Comparison of ENCODE assay signal across 27 cellular contexts in the genomic region with DNA sequence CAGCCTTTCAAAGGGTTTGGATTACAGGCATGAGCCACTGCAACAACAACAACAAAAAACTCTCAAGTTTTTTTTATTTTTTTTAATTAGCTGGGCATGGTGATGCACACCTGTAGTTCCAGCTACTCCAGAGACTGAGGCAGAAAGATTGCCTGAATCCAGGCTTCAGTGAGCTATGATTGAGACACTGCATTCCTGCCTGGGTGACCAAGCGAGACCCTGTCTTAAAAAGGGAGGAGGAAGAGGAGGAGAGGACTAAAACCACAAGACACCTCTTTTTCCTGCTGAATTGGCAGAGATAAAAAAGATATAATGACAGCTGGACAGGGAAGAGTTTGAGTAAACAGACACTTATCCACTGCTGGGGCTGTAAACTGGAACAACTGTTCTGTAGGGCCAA. TPM values are rescaled to one million over a fixed set of nuclear protein-coding genes. Genes with fewer than 3 reads are reported as not detected.
DNase-seq lines count a peak whose midpoint lies in the region; TF ChIP-seq lines count a peak whose summit lies in the region.
"Had no signal": no experiment of that assay in that cellular context is flagged by ENCODE, and none has a peak within 500 bp of the region (broad histone marks: within the 10 kb centered on the region; RNA-seq: fewer than 3 reads in every experiment).

No MANE protein-coding gene starts in this region.

- no peak overlapping the region for H2BK120ac ChIP-seq in mesendoderm (ENCODE audit: low read depth, low read length)

- H3K9me3 Mint-ChIP-seq in osteocyte (ENCODE audit: unreplicated experiment): no peaks in the 10 kb centered on the region
- H3K9me3 Mint-ChIP-seq: CD4-positive, CD25-positive, alpha-beta regulatory T cell had no signal

- no peak overlapping the region for H3K56ac ChIP-seq in mesendoderm (ENCODE audit: low read length)

- no peak overlapping the region for H2BK15ac ChIP-seq in mesendoderm (replicated peaks; ENCODE audit: low read depth)

- no peak overlapping the region for H3K23ac ChIP-seq in mesendoderm (ENCODE audit: low read length)

- H3K18ac ChIP-seq in mesendoderm (ENCODE audit: low read length): no peak overlapping the region

- no peak overlapping the region for H3K9ac ChIP-seq in mesendoderm (ENCODE audit: low read length)

- no peaks in the 10 kb centered on the region for H3K4me1 Mint-ChIP-seq in osteocyte (ENCODE audit: unreplicated experiment)
- H3K4me1 Mint-ChIP-seq: CD4-positive, CD25-positive, alpha-beta regulatory T cell; IgD-negative memory B cell had no signal

- H3K4ac ChIP-seq in mesendoderm (ENCODE audit: low read depth, low read length): no peak overlapping the region

- H3K27ac Mint-ChIP-seq in osteocyte (ENCODE audit: unreplicated experiment): no peak overlapping the region
- H3K27ac Mint-ChIP-seq: CD4-positive, CD25-positive, alpha-beta regulatory T cell; IgD-negative memory B cell had no signal

- DNase-seq in NCI-H524 (lab: John Stamatoyannopoulos, UW) (peak; percentile 44 to 75), NCI-H524 treated with DMSO at 0.1 percent for 48 hours (lab: John Stamatoyannopoulos, UW) (no peak), NCI-H2171 (lab: John Stamatoyannopoulos, UW) (peak; percentile 31), glomerular visceral epithelial cell (ENCODE audit: extremely low spot score) (peak; percentile 53), renal cortical epithelial cell (ENCODE audit: low read depth) (peak; percentile 36), nucleus accumbens (lab: John Stamatoyannopoulos, UW) (no peak), mesendoderm (no peak), osteocyte (ENCODE audit: extremely low spot score, unreplicated experiment) (no peak)
- DNase-seq: 8988T; ACHN; BE2C; CD4-positive, CD25-positive, alpha-beta regulatory T cell; DMS79; EL; GDM1; NCI-H1092; NCI-H1436; NCI-H187; NCI-H2081 treated with DMSO at 0.1 percent for 48 hours; NCI-H446 had no signal

- no peak overlapping the region for H3K4me2 ChIP-seq in mesendoderm (ENCODE audit: low read length)

- no peak overlapping the region for H3K4me3 ChIP-seq in mesendoderm (ENCODE audit: low read length)
- H3K4me3 ChIP-seq: GM12878, SJCRH30 had no signal

- no peaks in the 10 kb centered on the region for H3K36me3 Mint-ChIP-seq in osteocyte (ENCODE audit: unreplicated experiment)
- H3K36me3 Mint-ChIP-seq: CD4-positive, CD25-positive, alpha-beta regulatory T cell; IgD-negative memory B cell had no signal

- H3K4me3 Mint-ChIP-seq in osteocyte (ENCODE audit: unreplicated experiment): no peak overlapping the region
- H3K4me3 Mint-ChIP-seq: CD4-positive, CD25-positive, alpha-beta regulatory T cell; IgD-negative memory B cell had no signal

- WGBS in mesendoderm (ENCODE audit: extremely low coverage, insufficient coverage, low lambda C conversion rate): no CpG with 5 or more reads among the region's 1 CpG

- H2AK5ac ChIP-seq in mesendoderm (ENCODE audit: low read length): no peak overlapping the region

- H3K36me3 ChIP-seq in mesendoderm (ENCODE audit: control insufficient read depth, insufficient read depth, low read length): no peaks in the 10 kb centered on the region
- H3K36me3 ChIP-seq: BE2C, SJCRH30 had no signal

- H3K27me3 ChIP-seq in mesendoderm (ENCODE audit: insufficient read depth, low read length, poor library complexity): no peaks in the 10 kb centered on the region
- H3K27me3 ChIP-seq: BE2C had no signal

- H3K4me1 ChIP-seq in mesendoderm (ENCODE audit: control insufficient read depth, low read depth, low read length): no peaks in the 10 kb centered on the region
- H3K4me1 ChIP-seq: SJCRH30 had no signal

- H3K79me1 ChIP-seq in mesendoderm (ENCODE audit: low read length): no peaks in the 10 kb centered on the region

- no peak overlapping the region for H3K27ac ChIP-seq in mesendoderm (ENCODE audit: low read depth, low read length)
- H3K27ac ChIP-seq: HL-60, SJCRH30 had no signal

- no peaks in the 10 kb centered on the region for H3K79me2 ChIP-seq in mesendoderm (ENCODE audit: control insufficient read depth, insufficient read depth, low read length)

- H4K8ac ChIP-seq in mesendoderm (ENCODE audit: low read depth, low read length): no peak overlapping the region

- peaks cover 55% of the 10 kb centered on the region for H3K27me3 Mint-ChIP-seq in osteocyte (ENCODE audit: unreplicated experiment)

- no peak overlapping the region for H2BK5ac ChIP-seq in mesendoderm (ENCODE audit: low read length)

- no peak for TF ChIP-seq CTCF in osteocyte (IDR thresholded peaks at IDR 0.05)

- no peak overlapping the region for H4K5ac ChIP-seq in mesendoderm (ENCODE audit: low read length)

RNA-seq across cellular contexts. Expression of a gene that starts 22.7 kb away (rescaled TPM):
- total RNA-seq in renal cortical epithelial cell (0.15 TPM in 1 of 2 replicates, not detected in the other), osteocyte (not detected in 2 replicates)
- 0.45 TPM for polyA plus RNA-seq in mesendoderm (2013, experiment 1 of 2)
- polyA plus RNA-seq in mesendoderm (2013, experiment 2 of 2): 0.52 TPM
- total RNA-seq: CD4-positive, CD25-positive, alpha-beta regulatory T cell; GM12878; H4; Right ventricle myocardium inferior; RPMI7951 had no signal
- polyA plus RNA-seq: CD4-positive, CD25-positive, alpha-beta regulatory T cell; IgD-negative memory B cell had no signal

RNA-seq across cellular contexts. Expression of a gene that starts 42.9 kb away (rescaled TPM):
- total RNA-seq in renal cortical epithelial cell (not detected in 2 replicates), osteocyte (0.29 and 0.38 TPM in 2 replicates)
- 0.76 TPM for polyA plus RNA-seq in mesendoderm (2013, experiment 1 of 2)
- 1.0 TPM for polyA plus RNA-seq in mesendoderm (2013, experiment 2 of 2)
- total RNA-seq: CD4-positive, CD25-positive, alpha-beta regulatory T cell; GM12878; RPMI7951; SJCRH30 had no signal
- polyA plus RNA-seq: IgD-negative memory B cell had no signal

Comparison
In these comparisons a context has a peak if more than half of its experiments do, and no peak if none do; other contexts are left out.
1. DNase-seq: peak in NCI-H524 (2 of 2), NCI-H2171 (single experiment), glomerular visceral epithelial cell (single experiment) and renal cortical epithelial cell (single experiment); none in NCI-H524 treated with DMSO at 0.1 percent for 48 hours (single experiment), nucleus accumbens (0 of 56), mesendoderm (single experiment) and osteocyte (single experiment).